9 cellular contexts compared by ENCODE assay signal in genomic region chr11:118908931-118909618, GRCh38. TPM values are rescaled to one million over a fixed set of nuclear protein-coding genes. Genes with fewer than 3 reads are reported as not detected.
DNase-seq lines count a peak whose midpoint lies in the region; ATAC-seq, FAIRE-seq and TF ChIP-seq lines count a peak whose summit lies in the region.
"Had no signal": no experiment of that assay in that cellular context is flagged by ENCODE, and none has a peak within 500 bp of the region (broad histone marks: within the 10 kb centered on the region; RNA-seq: fewer than 3 reads in every experiment).

No MANE protein-coding gene starts in this region.

- in situ Hi-C loops in mammary epithelial cell (cut with MboI; ENCODE audit: low sequenced_read_pairs in 2 of 2), result no loop called here

- H3K4me1 ChIP-seq in DND-41 (ENCODE audit: insufficient read depth, low read length) (peaks cover 37% of the 10 kb centered on the region), mammary epithelial cell (ENCODE audit: insufficient read depth, low read length) (peaks cover 60% of the 10 kb centered on the region)

- H3K27me3 ChIP-seq in DND-41 (ENCODE audit: insufficient read depth, low read length, poor library complexity) (no peaks in the 10 kb centered on the region), mammary epithelial cell (ENCODE audit: insufficient read depth, low read length) (no peaks in the 10 kb centered on the region)

- no peak for ATAC-seq in DND-41 (ENCODE audit: insufficient read depth, low read depth)
- no peak for ATAC-seq in HG03432 (IDR thresholded peaks at IDR 0.05; ENCODE audit: unreplicated experiment)
- ATAC-seq in GM19395 (IDR thresholded peaks at IDR 0.05; ENCODE audit: unreplicated experiment), result no peak

- CTCF ChIA-PET in mammary epithelial cell (lab: Charles Lee; ENCODE audit: low non-redundant PET), result interaction anchor here (0.7 to 0.9 kb wide), 2 partner anchors 21 to 118 kb away, joined by 3 to 7 read pairs; partner anchors contain the start of gene DDX6

- H3K9ac ChIP-seq in DND-41 (ENCODE audit: low read depth, low read length) (0 out of 2 replicates have a peak overlapping the region, but pooled peaks have one; percentile 9), mammary epithelial cell (ENCODE audit: insufficient read depth, low read length) (peak overlapping the region; percentile 74)

- H3K36me3 ChIP-seq in DND-41 (ENCODE audit: insufficient read depth, low read length) (peaks cover 33% of the 10 kb centered on the region), mammary epithelial cell (ENCODE audit: insufficient read depth, low read length) (peaks cover 13% of the 10 kb centered on the region)

- FAIRE-seq in GM12891 (lab: Jason Lieb, UNC), result no peak

- H3K4me3 ChIP-seq in DND-41 (ENCODE audit: low read depth in 1 of 2, low read length in 2 of 2) (no peak overlapping the region), mammary epithelial cell (replicated peaks in 1 of 3; ENCODE audit: insufficient read depth in 1 of 3, low read depth in 2 of 3, low read length in 3 of 3) (peak overlapping the region; percentile 10 to 44 (median 33)), skin epidermis (peak overlapping the region in 6 of 7 experiments; percentile 8 to 39 (median 24))

- BruUV-seq in mammary epithelial cell (replicated peaks; lab: Mats Ljungman, UMichigan), result no TSS peak

- TF ChIP-seq POLR2A in GM12891 (IDR thresholded peaks at IDR 0.05; ENCODE audit: low read depth, low read length), result no peak

- DNase-seq in DND-41 (no peak), NCI-H2227 (lab: John Stamatoyannopoulos, UW; ENCODE audit: unreplicated experiment) (peak; percentile 87), mammary epithelial cell (peak; percentile 23), iris pigment epithelial cell (ENCODE audit: low read depth) (peak; percentile 88), GM12891 (ENCODE audit: insufficient read length, low spot score) (no peak)

- dilution Hi-C loops in mammary epithelial cell (cut with HindIII; ENCODE audit: low sequenced_read_pairs), result loop anchor here (5.0 kb wide), 1 partner anchor 108 kb away; the partner anchor contains the start of genes RPS25 and TRAPPC4

- H3K9me3 ChIP-seq in DND-41 (ENCODE audit: insufficient read depth, low read length, severe bottlenecking), result no peaks in the 10 kb centered on the region
- no peaks in the 10 kb centered on the region for H3K9me3 ChIP-seq in mammary epithelial cell (replicated peaks; ENCODE audit: insufficient read depth, low read length)

- peaks cover 25% of the 10 kb centered on the region for H3K79me2 ChIP-seq in DND-41 (ENCODE audit: insufficient read depth, low read length)
- peaks cover 72% of the 10 kb centered on the region for H3K79me2 ChIP-seq in mammary epithelial cell (ENCODE audit: insufficient read depth, low read length)

- WGBS in mammary epithelial cell (ENCODE audit: low coverage, missing lambda C conversion rate), result 8% methylated on average over 6 of the region's 17 CpGs

- TF ChIP-seq CTCF in DND-41 (IDR thresholded peaks at IDR 0.05; ENCODE audit: borderline replicate concordance, extremely low read depth, low read length, poor library complexity, severe bottlenecking) (no peak), mammary epithelial cell (conservative IDR thresholded peaks at IDR 0.05 in 1 of 2, IDR thresholded peaks at IDR 0.05 in 1 of 2; ENCODE audit: extremely low read depth in 1 of 2, insufficient read depth in 1 of 2, low read depth in 1 of 2, low read length in 2 of 2) (no peak)

- peak overlapping the region; percentile 35; the same call in 1 of the 2 replicates for H3K27ac ChIP-seq in DND-41 (ENCODE audit: low read length)
- H3K27ac ChIP-seq in mammary epithelial cell (ENCODE audit: insufficient read depth, low read depth, low read length), result peak overlapping the region; percentile 74
- H3K27ac ChIP-seq in skin epidermis, result peak overlapping the region; percentile 4 to 100 (median 95)

- H3K4me2 ChIP-seq in DND-41 (ENCODE audit: insufficient read depth, low read length) (no peak overlapping the region), mammary epithelial cell (ENCODE audit: insufficient read depth, low read depth, low read length) (peak overlapping the region; percentile 94)

- H4K20me1 ChIP-seq in DND-41 (ENCODE audit: insufficient read depth, low read length), result no peaks in the 10 kb centered on the region
- no peaks in the 10 kb centered on the region for H4K20me1 ChIP-seq in mammary epithelial cell (ENCODE audit: insufficient read depth, low read length)

- intact Hi-C loops in mammary epithelial cell (cut with micrococcal nuclease), result no loop called here

- no peak overlapping the region for H2AFZ ChIP-seq in DND-41 (ENCODE audit: low read depth, low read length)
- no peak overlapping the region for H2AFZ ChIP-seq in mammary epithelial cell (ENCODE audit: low read depth, low read length)

TF ChIP-seq in GM12891, 5 proteins besides CTCF, POLR2A, EP300 and RAD21:
- TF ChIP-seq POU2F2 (IDR thresholded peaks at IDR 0.05; ENCODE audit: low read depth, low read length) (no peak), SPI1 (IDR thresholded peaks at IDR 0.05; ENCODE audit: low read depth, low read length) (no peak)

RNA-seq across cellular contexts. Expression of gene BCL9L, which starts 16.7 kb away (rescaled TPM):
- 100 to 1,000 TPM in 1 of 2 donors, 10 to 100 TPM in 1; 29.2 to 146 TPM for total RNA-seq in mammary epithelial cell
- 20.5 TPM for polyA plus RNA-seq in mammary epithelial cell
- polyA minus RNA-seq in mammary epithelial cell, result 39.1 TPM
- polyA plus RNA-seq in GM12891 (2012; ENCODE audit: low read depth, missing spikeins), result 5.5 TPM

RNA-seq across cellular contexts. Expression of gene CXCR5, which starts 25.4 kb away (rescaled TPM):
- total RNA-seq in mammary epithelial cell, result not detected
- polyA plus RNA-seq in mammary epithelial cell, result not detected
- not detected for polyA minus RNA-seq in mammary epithelial cell
- 4.4 TPM for polyA plus RNA-seq in GM12891 (2012; ENCODE audit: low read depth, missing spikeins)

RNA-seq across cellular contexts. Expression of gene UPK2, which starts 47.0 kb away (rescaled TPM):
- under 1 TPM in 1 of 2 donors, not detected in 1; 0.45 TPM for total RNA-seq in mammary epithelial cell
- 0.74 TPM for polyA plus RNA-seq in mammary epithelial cell
- not detected for polyA minus RNA-seq in mammary epithelial cell
- polyA plus RNA-seq in GM12891 (2012; ENCODE audit: low read depth, missing spikeins), result 1.9 TPM
- total RNA-seq: subcutaneous adipose tissue had no signal

Comparison
In these comparisons a context has a peak if more than half of its experiments do, and no peak if none do; other contexts are left out.
1. DNase-seq: peak in NCI-H2227 (single experiment), mammary epithelial cell (single experiment) and iris pigment epithelial cell (single experiment); none in DND-41 (single experiment) and GM12891 (single experiment).
2. H3K27ac ChIP-seq: peak in every context shown above with its lines; median percentile 95 in skin epidermis; 74 in mammary epithelial cell; 35 in DND-41.
3. H3K4me3 ChIP-seq: peak in mammary epithelial cell (3 of 3) and skin epidermis (6 of 7); none in DND-41 (0 of 2).